Comparison of ENCODE assay signal across 31 cellular contexts in genomic region chr15:91252322-91252721, GRCh38.
"Had no signal": no experiment of that assay in that cellular context is flagged by ENCODE, and none has a peak within 500 bp of the region (broad histone marks: within the 10 kb centered on the region; RNA-seq: fewer than 3 reads in every experiment).

No MANE protein-coding gene starts in this region.

- ATAC-seq: activated T-cell treated with anti-CD3 and anti-CD28 coated beads, Interleukin-2, amount 50 U/mL, for 4 hours; activated T-helper 17 cell treated with anti-CD3 and anti-CD28 coated beads, Interleukin-2, amount 50 U/mL, for 72 hours; effector memory CD8-positive, alpha-beta T cell; gastroesophageal sphincter; heart right ventricle; T-helper 17 cell; WTC11 had no signal

- H3K27ac Mint-ChIP-seq: activated CD4-positive, alpha-beta memory T cell treated with anti-CD3 and anti-CD28 coated beads, Interleukin-2, amount 10 ng/mL, durations not matched to agents 7 days and 5 days; activated CD4-positive, alpha-beta T cell treated with anti-CD3 and anti-CD28 coated beads, Interleukin-2, amount 10 ng/mL, durations not matched to agents 7 days and 5 days; activated naive CD8-positive, alpha-beta T cell; activated T-helper 17 cell treated with anti-CD3 and anti-CD28 coated beads, Interleukin-2, amount 50 U/mL, for 72 hours; effector memory CD8-positive, alpha-beta T cell; T-helper 17 cell; T-helper 2 cell treated with Interferon-gamma antibody and Interleukin-4, amounts not matched to agents 5 μg/mL and 100 μg/mL, for 36 hours; WTC11 had no signal

- H3K27me3 ChIP-seq: brain microvascular endothelial cell, esophagus muscularis mucosa, heart right ventricle had no signal

- H3K27ac ChIP-seq: brain microvascular endothelial cell, coronary artery, esophagus muscularis mucosa, gastroesophageal sphincter, heart right ventricle, VCaP had no signal

- H3K9me3 ChIP-seq: esophagus muscularis mucosa, gastroesophageal sphincter, heart right ventricle had no signal

- H3K4me1 ChIP-seq: esophagus muscularis mucosa, gastroesophageal sphincter had no signal

- H3K4me1 Mint-ChIP-seq: activated CD4-positive, alpha-beta memory T cell treated with anti-CD3 and anti-CD28 coated beads, Interleukin-2, amount 10 ng/mL, durations not matched to agents 7 days and 5 days; activated CD4-positive, alpha-beta T cell treated with anti-CD3 and anti-CD28 coated beads, Interleukin-2, amount 10 ng/mL, durations not matched to agents 7 days and 5 days; central memory CD8-positive, alpha-beta T cell; WTC11 had no signal

- H3K4me3 Mint-ChIP-seq: activated CD4-positive, alpha-beta memory T cell treated with anti-CD3 and anti-CD28 coated beads, Interleukin-2, amount 10 ng/mL, durations not matched to agents 7 days and 5 days; activated CD4-positive, alpha-beta T cell treated with anti-CD3 and anti-CD28 coated beads, Interleukin-2, amount 10 ng/mL, durations not matched to agents 7 days and 5 days; activated naive CD8-positive, alpha-beta T cell; activated T-cell treated with anti-CD3 and anti-CD28 coated beads, Interleukin-2, amount 50 U/mL, for 4 hours; activated T-helper 17 cell treated with anti-CD3 and anti-CD28 coated beads, Interleukin-2, amount 50 U/mL, for 72 hours; central memory CD8-positive, alpha-beta T cell; effector memory CD8-positive, alpha-beta T cell; T-helper 17 cell; T-helper 2 cell treated with Interferon-gamma antibody and Interleukin-4, amounts not matched to agents 5 μg/mL and 100 μg/mL, for 36 hours; WTC11 had no signal

- H3K4me3 ChIP-seq: coronary artery, esophagus muscularis mucosa, gastroesophageal sphincter, heart right ventricle had no signal

- H3K36me3 ChIP-seq: brain microvascular endothelial cell, esophagus muscularis mucosa, gastroesophageal sphincter, heart right ventricle had no signal

- H3K36me3 Mint-ChIP-seq: activated naive CD8-positive, alpha-beta T cell; WTC11 had no signal

- DNase-seq: activated CD4-positive, alpha-beta memory T cell treated with anti-CD3 and anti-CD28 coated beads, Interleukin-2, amount 10 ng/mL, durations not matched to agents 7 days and 5 days; activated CD4-positive, alpha-beta T cell treated with anti-CD3 and anti-CD28 coated beads for 1 hour; activated CD4-positive, alpha-beta T cell treated with anti-CD3 and anti-CD28 coated beads for 4 hours; activated CD4-positive, alpha-beta T cell treated with anti-CD3 and anti-CD28 coated beads, Interleukin-2, amount 10 ng/mL, durations not matched to agents 7 days and 5 days; activated CD4-positive, alpha-beta T cell treated with anti-CD3 and anti-CD28 coated beads, Interleukin-2, amount 50 U/mL, for 4 hours; activated effector memory CD4-positive, alpha-beta T cell treated with Interleukin-2 at 50 U/mL for 16 hours; activated gamma-delta T cell treated with Interleukin-2 at 50 U/mL for 16 hours; activated naive CD4-positive, alpha-beta T cell treated with anti-CD3 and anti-CD28 coated beads, Interleukin-2, amount 50 U/mL, for 16 hours; activated naive CD4-positive, alpha-beta T cell treated with Interleukin-2 at 50 U/mL for 16 hours; activated T-cell treated with anti-CD3 and anti-CD28 coated beads, Interleukin-2, amount 50 U/mL, for 4 hours; amniotic stem cell; anterior cingulate cortex; brain microvascular endothelial cell; dermis blood vessel endothelial cell; effector CD4-positive, alpha-beta T cell; effector memory CD8-positive, alpha-beta T cell; erythroblast; foreskin melanocyte; heart right ventricle; T-helper 1 cell; T-helper 17 cell; T1000 had no signal

- H3K9me3 Mint-ChIP-seq: activated CD4-positive, alpha-beta memory T cell treated with anti-CD3 and anti-CD28 coated beads, Interleukin-2, amount 10 ng/mL, durations not matched to agents 7 days and 5 days; activated CD4-positive, alpha-beta T cell treated with anti-CD3 and anti-CD28 coated beads, Interleukin-2, amount 10 ng/mL, durations not matched to agents 7 days and 5 days; activated T-cell treated with anti-CD3 and anti-CD28 coated beads, Interleukin-2, amount 50 U/mL, for 4 hours; activated T-helper 17 cell treated with anti-CD3 and anti-CD28 coated beads, Interleukin-2, amount 50 U/mL, for 72 hours; central memory CD8-positive, alpha-beta T cell; effector memory CD8-positive, alpha-beta T cell; T-helper 2 cell treated with Interferon-gamma antibody and Interleukin-4, amounts not matched to agents 5 μg/mL and 100 μg/mL, for 36 hours had no signal
